2 cellular contexts compared by ENCODE assay signal in the genomic region with DNA sequence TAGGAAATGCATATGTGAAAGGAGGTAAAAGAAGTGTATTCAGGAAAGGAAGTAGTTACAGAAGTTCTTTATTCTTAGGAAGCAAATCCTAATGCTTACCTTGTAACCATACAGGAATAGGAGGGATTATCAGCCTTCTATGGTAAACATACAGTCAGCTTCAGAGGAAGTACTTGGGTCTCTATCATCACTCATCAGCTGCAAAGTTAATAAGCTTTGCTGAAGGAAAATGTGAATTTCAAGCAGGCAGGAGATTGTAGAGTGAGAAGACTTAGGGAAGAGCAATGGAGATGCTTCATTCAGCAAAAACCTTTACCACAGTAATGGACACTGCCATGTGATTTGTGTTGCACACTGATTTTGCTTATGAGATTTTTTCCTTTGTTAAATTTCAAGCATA.
TF ChIP-seq lines count a peak whose summit lies in the region.

No MANE protein-coding gene starts in this region.

TF ChIP-seq in IMR-90, 13 proteins besides CTCF, POLR2A, EP300 and RAD21 (continued from another document):
- TF ChIP-seq SMC3 (IDR thresholded peaks at IDR 0.05; ENCODE audit: low read depth, low read length) (no peak), BHLHE40 (IDR thresholded peaks at IDR 0.05; ENCODE audit: low read depth, low read length) (no peak), RCOR1 (IDR thresholded peaks at IDR 0.05; ENCODE audit: insufficient replicate concordance, low read length) (no peak)

TF ChIP-seq in K562, 482 proteins besides CTCF, POLR2A, EP300 and RAD21:
- TF ChIP-seq, protein P1, sequence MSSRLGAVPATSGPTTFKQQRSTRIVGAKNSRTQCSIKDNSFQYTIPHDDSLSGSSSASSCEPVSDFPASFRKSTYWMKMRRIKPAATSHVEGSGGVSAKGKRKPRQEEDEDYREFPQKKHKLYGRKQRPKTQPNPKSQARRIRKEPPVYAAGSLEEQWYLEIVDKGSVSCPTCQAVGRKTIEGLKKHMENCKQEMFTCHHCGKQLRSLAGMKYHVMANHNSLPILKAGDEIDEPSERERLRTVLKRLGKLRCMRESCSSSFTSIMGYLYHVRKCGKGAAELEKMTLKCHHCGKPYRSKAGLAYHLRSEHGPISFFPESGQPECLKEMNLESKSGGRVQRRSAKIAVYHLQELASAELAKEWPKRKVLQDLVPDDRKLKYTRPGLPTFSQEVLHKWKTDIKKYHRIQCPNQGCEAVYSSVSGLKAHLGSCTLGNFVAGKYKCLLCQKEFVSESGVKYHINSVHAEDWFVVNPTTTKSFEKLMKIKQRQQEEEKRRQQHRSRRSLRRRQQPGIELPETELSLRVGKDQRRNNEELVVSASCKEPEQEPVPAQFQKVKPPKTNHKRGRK (tag; IDR thresholded peaks at IDR 0.05), result no peak
- no peak for TF ChIP-seq TRIM28 (IDR thresholded peaks at IDR 0.05)
- TF ChIP-seq, protein P2, sequence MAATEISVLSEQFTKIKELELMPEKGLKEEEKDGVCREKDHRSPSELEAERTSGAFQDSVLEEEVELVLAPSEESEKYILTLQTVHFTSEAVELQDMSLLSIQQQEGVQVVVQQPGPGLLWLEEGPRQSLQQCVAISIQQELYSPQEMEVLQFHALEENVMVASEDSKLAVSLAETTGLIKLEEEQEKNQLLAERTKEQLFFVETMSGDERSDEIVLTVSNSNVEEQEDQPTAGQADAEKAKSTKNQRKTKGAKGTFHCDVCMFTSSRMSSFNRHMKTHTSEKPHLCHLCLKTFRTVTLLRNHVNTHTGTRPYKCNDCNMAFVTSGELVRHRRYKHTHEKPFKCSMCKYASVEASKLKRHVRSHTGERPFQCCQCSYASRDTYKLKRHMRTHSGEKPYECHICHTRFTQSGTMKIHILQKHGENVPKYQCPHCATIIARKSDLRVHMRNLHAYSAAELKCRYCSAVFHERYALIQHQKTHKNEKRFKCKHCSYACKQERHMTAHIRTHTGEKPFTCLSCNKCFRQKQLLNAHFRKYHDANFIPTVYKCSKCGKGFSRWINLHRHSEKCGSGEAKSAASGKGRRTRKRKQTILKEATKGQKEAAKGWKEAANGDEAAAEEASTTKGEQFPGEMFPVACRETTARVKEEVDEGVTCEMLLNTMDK (IDR thresholded peaks at IDR 0.05; ENCODE audit: borderline replicate concordance, insufficient read depth, low read depth, low read length, poor library complexity, severe bottlenecking), result no peak
- TF ChIP-seq, protein P3, sequence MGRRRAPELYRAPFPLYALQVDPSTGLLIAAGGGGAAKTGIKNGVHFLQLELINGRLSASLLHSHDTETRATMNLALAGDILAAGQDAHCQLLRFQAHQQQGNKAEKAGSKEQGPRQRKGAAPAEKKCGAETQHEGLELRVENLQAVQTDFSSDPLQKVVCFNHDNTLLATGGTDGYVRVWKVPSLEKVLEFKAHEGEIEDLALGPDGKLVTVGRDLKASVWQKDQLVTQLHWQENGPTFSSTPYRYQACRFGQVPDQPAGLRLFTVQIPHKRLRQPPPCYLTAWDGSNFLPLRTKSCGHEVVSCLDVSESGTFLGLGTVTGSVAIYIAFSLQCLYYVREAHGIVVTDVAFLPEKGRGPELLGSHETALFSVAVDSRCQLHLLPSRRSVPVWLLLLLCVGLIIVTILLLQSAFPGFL (CRISPR knock-in tag; IDR thresholded peaks at IDR 0.05), result no peak
- TF ChIP-seq MAFG (tag; conservative IDR thresholded peaks at IDR 0.05), result no peak
- peak; percentile 74 for TF ChIP-seq MEIS2 (IDR thresholded peaks at IDR 0.05; ENCODE audit: partially characterized antibody)
- no peak for TF ChIP-seq PPARD (CRISPR knock-in tag; IDR thresholded peaks at IDR 0.05)
- TF ChIP-seq, protein P4, sequence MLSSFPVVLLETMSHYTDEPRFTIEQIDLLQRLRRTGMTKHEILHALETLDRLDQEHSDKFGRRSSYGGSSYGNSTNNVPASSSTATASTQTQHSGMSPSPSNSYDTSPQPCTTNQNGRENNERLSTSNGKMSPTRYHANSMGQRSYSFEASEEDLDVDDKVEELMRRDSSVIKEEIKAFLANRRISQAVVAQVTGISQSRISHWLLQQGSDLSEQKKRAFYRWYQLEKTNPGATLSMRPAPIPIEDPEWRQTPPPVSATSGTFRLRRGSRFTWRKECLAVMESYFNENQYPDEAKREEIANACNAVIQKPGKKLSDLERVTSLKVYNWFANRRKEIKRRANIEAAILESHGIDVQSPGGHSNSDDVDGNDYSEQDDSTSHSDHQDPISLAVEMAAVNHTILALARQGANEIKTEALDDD (IDR thresholded peaks at IDR 0.05), result peak; percentile 54; the same call in 1 of the 2 replicates
- TF ChIP-seq, protein P5, sequence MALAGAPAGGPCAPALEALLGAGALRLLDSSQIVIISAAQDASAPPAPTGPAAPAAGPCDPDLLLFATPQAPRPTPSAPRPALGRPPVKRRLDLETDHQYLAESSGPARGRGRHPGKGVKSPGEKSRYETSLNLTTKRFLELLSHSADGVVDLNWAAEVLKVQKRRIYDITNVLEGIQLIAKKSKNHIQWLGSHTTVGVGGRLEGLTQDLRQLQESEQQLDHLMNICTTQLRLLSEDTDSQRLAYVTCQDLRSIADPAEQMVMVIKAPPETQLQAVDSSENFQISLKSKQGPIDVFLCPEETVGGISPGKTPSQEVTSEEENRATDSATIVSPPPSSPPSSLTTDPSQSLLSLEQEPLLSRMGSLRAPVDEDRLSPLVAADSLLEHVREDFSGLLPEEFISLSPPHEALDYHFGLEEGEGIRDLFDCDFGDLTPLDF (CRISPR knock-in tag; IDR thresholded peaks at IDR 0.05), result no peak
- TF ChIP-seq, protein P6, sequence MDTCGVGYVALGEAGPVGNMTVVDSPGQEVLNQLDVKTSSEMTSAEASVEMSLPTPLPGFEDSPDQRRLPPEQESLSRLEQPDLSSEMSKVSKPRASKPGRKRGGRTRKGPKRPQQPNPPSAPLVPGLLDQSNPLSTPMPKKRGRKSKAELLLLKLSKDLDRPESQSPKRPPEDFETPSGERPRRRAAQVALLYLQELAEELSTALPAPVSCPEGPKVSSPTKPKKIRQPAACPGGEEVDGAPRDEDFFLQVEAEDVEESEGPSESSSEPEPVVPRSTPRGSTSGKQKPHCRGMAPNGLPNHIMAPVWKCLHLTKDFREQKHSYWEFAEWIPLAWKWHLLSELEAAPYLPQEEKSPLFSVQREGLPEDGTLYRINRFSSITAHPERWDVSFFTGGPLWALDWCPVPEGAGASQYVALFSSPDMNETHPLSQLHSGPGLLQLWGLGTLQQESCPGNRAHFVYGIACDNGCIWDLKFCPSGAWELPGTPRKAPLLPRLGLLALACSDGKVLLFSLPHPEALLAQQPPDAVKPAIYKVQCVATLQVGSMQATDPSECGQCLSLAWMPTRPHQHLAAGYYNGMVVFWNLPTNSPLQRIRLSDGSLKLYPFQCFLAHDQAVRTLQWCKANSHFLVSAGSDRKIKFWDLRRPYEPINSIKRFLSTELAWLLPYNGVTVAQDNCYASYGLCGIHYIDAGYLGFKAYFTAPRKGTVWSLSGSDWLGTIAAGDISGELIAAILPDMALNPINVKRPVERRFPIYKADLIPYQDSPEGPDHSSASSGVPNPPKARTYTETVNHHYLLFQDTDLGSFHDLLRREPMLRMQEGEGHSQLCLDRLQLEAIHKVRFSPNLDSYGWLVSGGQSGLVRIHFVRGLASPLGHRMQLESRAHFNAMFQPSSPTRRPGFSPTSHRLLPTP (IDR thresholded peaks at IDR 0.05; ENCODE audit: borderline replicate concordance, extremely low read depth, insufficient read length), result no peak
- TF ChIP-seq, protein P7, sequence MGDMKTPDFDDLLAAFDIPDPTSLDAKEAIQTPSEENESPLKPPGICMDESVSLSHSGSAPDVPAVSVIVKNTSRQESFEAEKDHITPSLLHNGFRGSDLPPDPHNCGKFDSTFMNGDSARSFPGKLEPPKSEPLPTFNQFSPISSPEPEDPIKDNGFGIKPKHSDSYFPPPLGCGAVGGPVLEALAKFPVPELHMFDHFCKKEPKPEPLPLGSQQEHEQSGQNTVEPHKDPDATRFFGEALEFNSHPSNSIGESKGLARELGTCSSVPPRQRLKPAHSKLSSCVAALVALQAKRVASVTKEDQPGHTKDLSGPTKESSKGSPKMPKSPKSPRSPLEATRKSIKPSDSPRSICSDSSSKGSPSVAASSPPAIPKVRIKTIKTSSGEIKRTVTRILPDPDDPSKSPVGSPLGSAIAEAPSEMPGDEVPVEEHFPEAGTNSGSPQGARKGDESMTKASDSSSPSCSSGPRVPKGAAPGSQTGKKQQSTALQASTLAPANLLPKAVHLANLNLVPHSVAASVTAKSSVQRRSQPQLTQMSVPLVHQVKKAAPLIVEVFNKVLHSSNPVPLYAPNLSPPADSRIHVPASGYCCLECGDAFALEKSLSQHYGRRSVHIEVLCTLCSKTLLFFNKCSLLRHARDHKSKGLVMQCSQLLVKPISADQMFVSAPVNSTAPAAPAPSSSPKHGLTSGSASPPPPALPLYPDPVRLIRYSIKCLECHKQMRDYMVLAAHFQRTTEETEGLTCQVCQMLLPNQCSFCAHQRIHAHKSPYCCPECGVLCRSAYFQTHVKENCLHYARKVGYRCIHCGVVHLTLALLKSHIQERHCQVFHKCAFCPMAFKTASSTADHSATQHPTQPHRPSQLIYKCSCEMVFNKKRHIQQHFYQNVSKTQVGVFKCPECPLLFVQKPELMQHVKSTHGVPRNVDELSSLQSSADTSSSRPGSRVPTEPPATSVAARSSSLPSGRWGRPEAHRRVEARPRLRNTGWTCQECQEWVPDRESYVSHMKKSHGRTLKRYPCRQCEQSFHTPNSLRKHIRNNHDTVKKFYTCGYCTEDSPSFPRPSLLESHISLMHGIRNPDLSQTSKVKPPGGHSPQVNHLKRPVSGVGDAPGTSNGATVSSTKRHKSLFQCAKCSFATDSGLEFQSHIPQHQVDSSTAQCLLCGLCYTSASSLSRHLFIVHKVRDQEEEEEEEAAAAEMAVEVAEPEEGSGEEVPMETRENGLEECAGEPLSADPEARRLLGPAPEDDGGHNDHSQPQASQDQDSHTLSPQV (IDR thresholded peaks at IDR 0.05), result no peak
- TF ChIP-seq, protein P8, sequence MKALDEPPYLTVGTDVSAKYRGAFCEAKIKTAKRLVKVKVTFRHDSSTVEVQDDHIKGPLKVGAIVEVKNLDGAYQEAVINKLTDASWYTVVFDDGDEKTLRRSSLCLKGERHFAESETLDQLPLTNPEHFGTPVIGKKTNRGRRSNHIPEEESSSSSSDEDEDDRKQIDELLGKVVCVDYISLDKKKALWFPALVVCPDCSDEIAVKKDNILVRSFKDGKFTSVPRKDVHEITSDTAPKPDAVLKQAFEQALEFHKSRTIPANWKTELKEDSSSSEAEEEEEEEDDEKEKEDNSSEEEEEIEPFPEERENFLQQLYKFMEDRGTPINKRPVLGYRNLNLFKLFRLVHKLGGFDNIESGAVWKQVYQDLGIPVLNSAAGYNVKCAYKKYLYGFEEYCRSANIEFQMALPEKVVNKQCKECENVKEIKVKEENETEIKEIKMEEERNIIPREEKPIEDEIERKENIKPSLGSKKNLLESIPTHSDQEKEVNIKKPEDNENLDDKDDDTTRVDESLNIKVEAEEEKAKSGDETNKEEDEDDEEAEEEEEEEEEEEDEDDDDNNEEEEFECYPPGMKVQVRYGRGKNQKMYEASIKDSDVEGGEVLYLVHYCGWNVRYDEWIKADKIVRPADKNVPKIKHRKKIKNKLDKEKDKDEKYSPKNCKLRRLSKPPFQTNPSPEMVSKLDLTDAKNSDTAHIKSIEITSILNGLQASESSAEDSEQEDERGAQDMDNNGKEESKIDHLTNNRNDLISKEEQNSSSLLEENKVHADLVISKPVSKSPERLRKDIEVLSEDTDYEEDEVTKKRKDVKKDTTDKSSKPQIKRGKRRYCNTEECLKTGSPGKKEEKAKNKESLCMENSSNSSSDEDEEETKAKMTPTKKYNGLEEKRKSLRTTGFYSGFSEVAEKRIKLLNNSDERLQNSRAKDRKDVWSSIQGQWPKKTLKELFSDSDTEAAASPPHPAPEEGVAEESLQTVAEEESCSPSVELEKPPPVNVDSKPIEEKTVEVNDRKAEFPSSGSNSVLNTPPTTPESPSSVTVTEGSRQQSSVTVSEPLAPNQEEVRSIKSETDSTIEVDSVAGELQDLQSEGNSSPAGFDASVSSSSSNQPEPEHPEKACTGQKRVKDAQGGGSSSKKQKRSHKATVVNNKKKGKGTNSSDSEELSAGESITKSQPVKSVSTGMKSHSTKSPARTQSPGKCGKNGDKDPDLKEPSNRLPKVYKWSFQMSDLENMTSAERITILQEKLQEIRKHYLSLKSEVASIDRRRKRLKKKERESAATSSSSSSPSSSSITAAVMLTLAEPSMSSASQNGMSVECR (CRISPR knock-in tag; IDR thresholded peaks at IDR 0.05), result no peak
